15 cellular contexts compared by ENCODE assay signal in genomic region chr3:64353256-64353655, GRCh38.
A peak's percentile ranks its signal among the peaks of the same experiment; 100 is the strongest.
DNase-seq lines count a peak whose midpoint lies in the region; ATAC-seq and TF ChIP-seq lines count a peak whose summit lies in the region.
"Had no signal": no experiment of that assay in that cellular context is flagged by ENCODE, and none has a peak within 500 bp of the region (broad histone marks: within the 10 kb centered on the region; RNA-seq: fewer than 3 reads in every experiment).

No MANE protein-coding gene starts in this region.

- peak overlapping the region; percentile 22 for H3K4me3 ChIP-seq in AG04450 (ENCODE audit: low read depth, low read length)
- H3K4me3 ChIP-seq: body of pancreas had no signal

- no peaks in the 10 kb centered on the region for H3K9me3 ChIP-seq in AG04450 (ENCODE audit: control insufficient read depth, insufficient read depth, low read length)
- H3K9me3 ChIP-seq: body of pancreas had no signal

- peak overlapping the region; percentile 13 for H3K27ac ChIP-seq in AG04450 (ENCODE audit: low read depth, low read length)
- H3K27ac ChIP-seq: body of pancreas had no signal

- TF ChIP-seq CTCF in AG04450 (IDR thresholded peaks at IDR 0.05; ENCODE audit: low read depth, low read length): no peak

- CTCF ChIA-PET in AG04450 (lab: Charles Lee): interaction anchor here (0.6 to 0.8 kb wide), 2 partner anchors 93 to 330 kb away, joined by 3 read pairs; partner anchors contain the start of gene PSMD6

- DNase-seq in AG04450 (ENCODE audit: low read depth, low spot score) (peak; percentile 29), RPMI7951 (ENCODE audit: low read depth) (peak; percentile 41), fibroblast of gingiva (ENCODE audit: low read depth) (peak; percentile 26), myocyte (ENCODE audit: low read depth) (peak; percentile 26), SIG-M5 (lab: John Stamatoyannopoulos, UW) (no peak), hypothalamus (lab: John Stamatoyannopoulos, UW) (no peak)
- DNase-seq: body of pancreas; Calu3; endodermal cell; left cardiac atrium; retina; stimulated activated CD4-positive, alpha-beta T cell treated with anti-CD3 and anti-CD28 coated beads, Interleukin-2, amount 100 ng/mL, for 48 hours had no signal

- POLR2A ChIA-PET in AG04450 (lab: Yijun Ruan, JAX): no interaction called here

- ATAC-seq in HG03025 (IDR thresholded peaks at IDR 0.05; ENCODE audit: low FRiP score, unreplicated experiment): no peak
- no peak for ATAC-seq in HG02973 (IDR thresholded peaks at IDR 0.05; ENCODE audit: unreplicated experiment)
- ATAC-seq: body of pancreas, left cardiac atrium, WTC11 had no signal

- H3K27me3 ChIP-seq in AG04450 (ENCODE audit: control insufficient read depth, insufficient read depth, low read length): no peaks in the 10 kb centered on the region
- H3K27me3 ChIP-seq: body of pancreas had no signal

Comparison
In these comparisons a context has a peak if more than half of its experiments do, and no peak if none do; other contexts are left out.
1. DNase-seq: peak in AG04450 (single experiment), RPMI7951 (single experiment), fibroblast of gingiva (single experiment) and myocyte (single experiment); none in SIG-M5 (single experiment) and hypothalamus (0 of 51).